In the genomic region with DNA sequence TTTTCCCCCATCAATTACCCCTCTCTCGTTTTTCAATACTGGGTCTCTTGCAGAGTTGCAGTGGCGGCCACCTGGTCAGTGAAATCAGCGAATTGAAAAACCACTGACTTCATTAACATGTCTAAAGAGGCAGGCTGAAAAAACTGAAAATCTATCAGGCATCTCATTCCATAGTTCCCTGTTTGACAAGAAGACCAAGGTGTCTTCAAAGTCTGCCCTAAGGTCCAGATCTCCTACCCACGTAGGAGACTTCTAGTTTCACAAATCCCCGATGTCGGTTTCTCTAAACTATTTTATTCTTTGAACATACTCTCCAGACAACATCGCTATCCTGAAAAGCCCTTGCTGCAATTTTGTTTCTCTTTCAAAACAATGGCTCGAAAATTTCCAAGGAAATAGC, we compare ENCODE assay signal across 8 cellular contexts. TPM values are rescaled to one million over a fixed set of nuclear protein-coding genes. Genes with fewer than 3 reads are reported as not detected.
DNase-seq lines count a peak whose midpoint lies in the region; ATAC-seq and TF ChIP-seq lines count a peak whose summit lies in the region.

No MANE protein-coding gene starts in this region.

- H3K27ac ChIP-seq in VCaP, result peak overlapping the region; percentile 89
- no peak overlapping the region for H3K27ac ChIP-seq in iPS DF 6.9 (ENCODE audit: low read length)

- H3K27ac Mint-ChIP-seq in stimulated activated naive CD8-positive, alpha-beta T cell treated with anti-CD3 and anti-CD28 coated beads, Interleukin-15, amount 100 ng/mL, for 72 hours, result peak overlapping the region; percentile 99

- H3K27me3 ChIP-seq in iPS DF 6.9 (ENCODE audit: control insufficient read depth, insufficient read depth, low read length), result no peaks in the 10 kb centered on the region

- 0 out of 2 replicates have a peak, but pooled peaks cover 2% of the 10 kb centered on the region for H3K4me1 ChIP-seq in iPS DF 6.9 (ENCODE audit: control insufficient read depth, insufficient read depth, low read length)

- no peak for TF ChIP-seq CTCF in VCaP (conservative IDR thresholded peaks at IDR 0.05)

- ATAC-seq in stimulated activated naive CD8-positive, alpha-beta T cell treated with anti-CD3 and anti-CD28 coated beads, Interleukin-15, amount 100 ng/mL, for 72 hours, result no peak

- H3K27me3 Mint-ChIP-seq in stimulated activated naive CD8-positive, alpha-beta T cell treated with anti-CD3 and anti-CD28 coated beads, Interleukin-15, amount 100 ng/mL, for 72 hours, result no peaks in the 10 kb centered on the region

- peak overlapping the region; percentile 88 for H3K4me3 Mint-ChIP-seq in stimulated activated naive CD8-positive, alpha-beta T cell treated with anti-CD3 and anti-CD28 coated beads, Interleukin-15, amount 100 ng/mL, for 72 hours

- no peaks in the 10 kb centered on the region for H3K9me3 ChIP-seq in iPS DF 6.9 (ENCODE audit: control insufficient read depth, insufficient read depth, low read length)

- no peaks in the 10 kb centered on the region for H3K9me3 Mint-ChIP-seq in stimulated activated naive CD8-positive, alpha-beta T cell treated with anti-CD3 and anti-CD28 coated beads, Interleukin-15, amount 100 ng/mL, for 72 hours

- no CpG with 5 or more reads among the region's 8 CpGs for whole genome bisulfite sequencing in iPS DF 6.9 (ENCODE audit: insufficient coverage, insufficient read length)

- peak overlapping the region; percentile 44; the same call in 1 of the 2 replicates for H3K4me3 ChIP-seq in iPS DF 6.9 (ENCODE audit: low read length)

- H3K4me1 Mint-ChIP-seq in stimulated activated naive CD8-positive, alpha-beta T cell treated with anti-CD3 and anti-CD28 coated beads, Interleukin-15, amount 100 ng/mL, for 72 hours, result peaks cover 78% of the 10 kb centered on the region

- DNase-seq in NCI-H2227 (lab: John Stamatoyannopoulos, UW; ENCODE audit: unreplicated experiment), result peak; percentile 46
- no peak for DNase-seq in NCI-H2227 treated with DMSO at 0.1 percent for 48 hours (lab: John Stamatoyannopoulos, UW)
- DNase-seq in iPS DF 6.9 (ENCODE audit: low read depth, low spot score), result no peak
- no peak for DNase-seq in stimulated activated naive CD8-positive, alpha-beta T cell treated with anti-CD3 and anti-CD28 coated beads, Interleukin-15, amount 100 ng/mL, for 72 hours
- DNase-seq in DMS153 treated with DMSO at 0.1 percent for 48 hours (lab: John Stamatoyannopoulos, UW; ENCODE audit: unreplicated experiment), result no peak
- no peak for DNase-seq in SIG-M5 (lab: John Stamatoyannopoulos, UW)
- DNase-seq in mesenteric fat pad (ENCODE audit: low spot score), result no peak

- H3K36me3 ChIP-seq in iPS DF 6.9 (ENCODE audit: control insufficient read depth, insufficient read depth, low read length), result peaks cover 25% of the 10 kb centered on the region

RNA-seq across cellular contexts. Expression of gene TUBB, which starts 0.8 kb away (rescaled TPM):
- total RNA-seq in mesenteric fat pad, result 452 TPM

RNA-seq across cellular contexts. Expression of gene MDC1, which starts 2.3 kb away (rescaled TPM):
- total RNA-seq in mesenteric fat pad, result 19.8 TPM

RNA-seq across cellular contexts. Expression of gene FLOT1, which starts 23.1 kb away (rescaled TPM):
- total RNA-seq in mesenteric fat pad, result 190 TPM

RNA-seq across cellular contexts. Expression of gene IER3, which starts 25.0 kb away (rescaled TPM):
- total RNA-seq in mesenteric fat pad, result 146 TPM

RNA-seq across cellular contexts. Expression of gene NRM, which starts 28.6 kb away (rescaled TPM):
- 7.3 TPM for total RNA-seq in mesenteric fat pad
